1 cellular context compared by ENCODE assay signal in the genomic region with DNA sequence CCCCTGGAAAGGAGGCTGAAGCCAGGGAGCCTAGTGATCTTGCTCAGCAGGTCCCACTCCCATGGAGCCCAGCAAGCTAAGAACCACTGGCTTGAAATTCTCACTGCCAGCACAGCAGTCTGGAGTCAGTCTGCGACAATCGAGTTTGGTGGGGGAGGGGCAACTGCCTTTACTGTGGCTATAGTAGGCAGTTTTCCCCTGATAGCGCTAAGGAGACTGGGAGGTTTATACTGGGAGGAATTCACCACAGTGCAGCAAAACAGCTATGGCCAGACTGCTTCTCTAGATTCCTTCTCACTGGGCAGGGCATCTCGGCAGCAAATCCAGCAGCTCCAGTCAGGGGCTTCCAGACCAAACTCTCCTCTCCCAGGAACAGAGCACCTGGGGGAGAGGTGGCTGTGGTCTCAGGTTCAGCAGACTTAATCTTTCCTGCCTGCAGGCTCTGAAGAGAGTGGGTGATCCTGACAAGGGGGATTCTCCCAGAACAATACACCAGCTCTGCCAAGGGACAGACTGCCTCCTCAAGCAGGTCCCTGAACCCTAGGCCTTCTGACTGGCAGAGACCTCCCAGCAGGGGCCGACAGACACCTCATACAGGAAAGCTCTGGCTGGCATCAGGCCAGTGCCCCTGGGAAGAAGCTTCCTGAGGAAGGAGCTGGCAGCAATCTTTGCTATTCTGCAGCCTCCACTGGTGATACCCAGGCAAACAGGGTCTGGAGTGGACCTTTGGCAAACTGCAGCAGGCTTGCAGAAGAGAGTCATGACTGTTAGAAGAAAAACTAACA.
TF ChIP-seq lines count a peak whose summit lies in the region.

No MANE protein-coding gene starts in this region.

TF ChIP-seq in WTC11, 78 proteins besides CTCF, POLR2A, EP300 and RAD21:
- TF ChIP-seq GRHL2 (CRISPR knock-in tag; IDR thresholded peaks at IDR 0.05; ENCODE audit: insufficient replicate concordance, severe bottlenecking) = no peak
- TF ChIP-seq ZNF317 (CRISPR knock-in tag; IDR thresholded peaks at IDR 0.05; ENCODE audit: borderline replicate concordance, low read depth) = no peak
- TF ChIP-seq ZMAT4 (CRISPR knock-in tag; IDR thresholded peaks at IDR 0.05) = no peak
- TF ChIP-seq, protein P1, sequence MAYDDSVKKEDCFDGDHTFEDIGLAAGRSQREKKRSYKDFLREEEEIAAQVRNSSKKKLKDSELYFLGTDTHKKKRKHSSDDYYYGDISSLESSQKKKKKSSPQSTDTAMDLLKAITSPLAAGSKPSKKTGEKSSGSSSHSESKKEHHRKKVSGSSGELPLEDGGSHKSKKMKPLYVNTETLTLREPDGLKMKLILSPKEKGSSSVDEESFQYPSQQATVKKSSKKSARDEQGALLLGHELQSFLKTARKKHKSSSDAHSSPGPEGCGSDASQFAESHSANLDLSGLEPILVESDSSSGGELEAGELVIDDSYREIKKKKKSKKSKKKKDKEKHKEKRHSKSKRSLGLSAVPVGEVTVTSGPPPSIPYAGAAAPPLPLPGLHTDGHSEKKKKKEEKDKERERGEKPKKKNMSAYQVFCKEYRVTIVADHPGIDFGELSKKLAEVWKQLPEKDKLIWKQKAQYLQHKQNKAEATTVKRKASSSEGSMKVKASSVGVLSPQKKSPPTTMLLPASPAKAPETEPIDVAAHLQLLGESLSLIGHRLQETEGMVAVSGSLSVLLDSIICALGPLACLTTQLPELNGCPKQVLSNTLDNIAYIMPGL (CRISPR knock-in tag; IDR thresholded peaks at IDR 0.05) = no peak
- no peak for TF ChIP-seq TEAD1 (CRISPR knock-in tag; IDR thresholded peaks at IDR 0.05)
- no peak for TF ChIP-seq NR2C2 (CRISPR knock-in tag; IDR thresholded peaks at IDR 0.05)
- TF ChIP-seq, protein P2, sequence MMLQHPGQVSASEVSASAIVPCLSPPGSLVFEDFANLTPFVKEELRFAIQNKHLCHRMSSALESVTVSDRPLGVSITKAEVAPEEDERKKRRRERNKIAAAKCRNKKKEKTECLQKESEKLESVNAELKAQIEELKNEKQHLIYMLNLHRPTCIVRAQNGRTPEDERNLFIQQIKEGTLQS (CRISPR knock-in tag; conservative IDR thresholded peaks at IDR 0.05) = no peak
- no peak for TF ChIP-seq ZBTB43 (CRISPR knock-in tag; IDR thresholded peaks at IDR 0.05)
- no peak for TF ChIP-seq NFATC4 (CRISPR knock-in tag; IDR thresholded peaks at IDR 0.05)
- TF ChIP-seq, protein P3, sequence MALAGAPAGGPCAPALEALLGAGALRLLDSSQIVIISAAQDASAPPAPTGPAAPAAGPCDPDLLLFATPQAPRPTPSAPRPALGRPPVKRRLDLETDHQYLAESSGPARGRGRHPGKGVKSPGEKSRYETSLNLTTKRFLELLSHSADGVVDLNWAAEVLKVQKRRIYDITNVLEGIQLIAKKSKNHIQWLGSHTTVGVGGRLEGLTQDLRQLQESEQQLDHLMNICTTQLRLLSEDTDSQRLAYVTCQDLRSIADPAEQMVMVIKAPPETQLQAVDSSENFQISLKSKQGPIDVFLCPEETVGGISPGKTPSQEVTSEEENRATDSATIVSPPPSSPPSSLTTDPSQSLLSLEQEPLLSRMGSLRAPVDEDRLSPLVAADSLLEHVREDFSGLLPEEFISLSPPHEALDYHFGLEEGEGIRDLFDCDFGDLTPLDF (CRISPR knock-in tag; IDR thresholded peaks at IDR 0.05) = no peak
- TF ChIP-seq ERG (CRISPR knock-in tag; IDR thresholded peaks at IDR 0.05) = no peak
- no peak for TF ChIP-seq FOXJ3 (CRISPR knock-in tag; IDR thresholded peaks at IDR 0.05; ENCODE audit: borderline replicate concordance)
- no peak for TF ChIP-seq ZNF416 (CRISPR knock-in tag; IDR thresholded peaks at IDR 0.05)
- TF ChIP-seq PRRX2 (CRISPR knock-in tag; IDR thresholded peaks at IDR 0.05) = no peak
- TF ChIP-seq ZNF396 (CRISPR knock-in tag; IDR thresholded peaks at IDR 0.05; ENCODE audit: borderline replicate concordance) = no peak
- no peak for TF ChIP-seq MAX (CRISPR knock-in tag; IDR thresholded peaks at IDR 0.05)
- TF ChIP-seq CREM (CRISPR knock-in tag; IDR thresholded peaks at IDR 0.05) = no peak
- TF ChIP-seq, protein P4, sequence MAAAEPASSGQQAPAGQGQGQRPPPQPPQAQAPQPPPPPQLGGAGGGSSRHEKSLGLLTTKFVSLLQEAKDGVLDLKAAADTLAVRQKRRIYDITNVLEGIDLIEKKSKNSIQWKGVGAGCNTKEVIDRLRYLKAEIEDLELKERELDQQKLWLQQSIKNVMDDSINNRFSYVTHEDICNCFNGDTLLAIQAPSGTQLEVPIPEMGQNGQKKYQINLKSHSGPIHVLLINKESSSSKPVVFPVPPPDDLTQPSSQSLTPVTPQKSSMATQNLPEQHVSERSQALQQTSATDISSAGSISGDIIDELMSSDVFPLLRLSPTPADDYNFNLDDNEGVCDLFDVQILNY (CRISPR knock-in tag; IDR thresholded peaks at IDR 0.05) = no peak
